In the genomic region with DNA sequence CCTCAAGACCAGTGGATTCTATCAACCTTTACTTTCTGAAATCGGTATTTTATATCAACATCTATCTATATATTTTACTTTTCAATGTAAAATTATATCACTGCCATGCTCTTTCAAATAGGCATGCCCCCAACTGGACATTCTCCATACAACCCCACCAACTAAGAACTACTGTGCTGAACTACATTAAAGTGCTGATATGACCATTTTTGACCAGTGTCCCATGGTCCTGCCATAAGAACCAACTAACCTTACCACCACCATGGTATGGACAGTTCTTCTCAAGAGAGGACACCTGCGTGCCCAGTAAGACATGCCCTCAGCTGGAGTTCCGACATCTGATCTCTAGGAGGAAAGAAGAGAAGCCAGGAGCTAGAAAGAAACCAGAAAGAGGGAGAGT, we compare ENCODE assay signal across 15 cellular contexts. TPM values are rescaled to one million over a fixed set of nuclear protein-coding genes. Genes with fewer than 3 reads are reported as not detected.
A peak's percentile ranks its signal among the peaks of the same experiment; 100 is the strongest.
DNase-seq lines count a peak whose midpoint lies in the region; ATAC-seq and TF ChIP-seq lines count a peak whose summit lies in the region.
"Had no signal": no experiment of that assay in that cellular context is flagged by ENCODE, and none has a peak within 500 bp of the region (broad histone marks: within the 10 kb centered on the region; RNA-seq: fewer than 3 reads in every experiment).

No MANE protein-coding gene starts in this region.

- 80 to 100% methylated on average over 1 to 3 of the region's 3 CpGs for WGBS in gastroesophageal sphincter (ENCODE audit: low coverage in 1 of 2), 2 donors

- ATAC-seq in gastroesophageal sphincter (no peak), HG02852 (IDR thresholded peaks at IDR 0.05; ENCODE audit: unreplicated experiment) (no peak)

- peaks cover 99% of the 10 kb centered on the region for H3K4me1 ChIP-seq in Karpas-422 (ENCODE audit: low read length)
- H3K4me1 ChIP-seq in gastroesophageal sphincter, result peaks cover 6 to 70% (median 11%) of the 10 kb centered on the region in 3 donors
- peaks cover 0 to 7% of the 10 kb centered on the region in 2 donors for H3K4me1 ChIP-seq in uterus

- TF ChIP-seq POLR2A in gastroesophageal sphincter (IDR thresholded peaks at IDR 0.05) (no peak), uterus (IDR thresholded peaks at IDR 0.05) (no peak)

- H4K20me1 ChIP-seq in Karpas-422 (ENCODE audit: insufficient read depth, low read depth, low read length), result no peaks in the 10 kb centered on the region

- TF ChIP-seq CTCF in gastroesophageal sphincter (IDR thresholded peaks at IDR 0.05) (no peak), uterus (IDR thresholded peaks at IDR 0.05) (no peak)

- TF ChIP-seq EP300 in gastroesophageal sphincter (IDR thresholded peaks at IDR 0.05), result no peak

- intact Hi-C loops in uterus (cut with DNase I; ENCODE audit: low total_unique reads), result no loop called here

- DNase-seq in Karpas-422 (peak; percentile 43), caudate nucleus (lab: John Stamatoyannopoulos, UW) (no peak), uterus (no peak), NCI-H345 (lab: John Stamatoyannopoulos, UW) (no peak), AML-193 (lab: John Stamatoyannopoulos, UW) (no peak)
- DNase-seq: BE2C; CD4-positive, alpha-beta memory T cell; DMS153; DMS79 treated with DMSO at 0.1 percent for 48 hours; EL; GOT3; H9 had no signal

- H3K27me3 ChIP-seq in Karpas-422 (ENCODE audit: low read length), result no peaks in the 10 kb centered on the region
- H3K27me3 ChIP-seq in gastroesophageal sphincter, result no peaks in the 10 kb centered on the region
- no peaks in the 10 kb centered on the region for H3K27me3 ChIP-seq in uterus
- H3K27me3 ChIP-seq: BE2C had no signal

- H3K4me3 ChIP-seq in Karpas-422 (ENCODE audit: low read length), result no peak overlapping the region
- no peak overlapping the region for H3K4me3 ChIP-seq in gastroesophageal sphincter
- no peak overlapping the region for H3K4me3 ChIP-seq in uterus

- H3K4me2 ChIP-seq in Karpas-422 (ENCODE audit: low read depth, low read length, poor library complexity, severe bottlenecking), result peak overlapping the region; percentile 76

- H3K36me3 ChIP-seq in Karpas-422 (ENCODE audit: insufficient read depth, low read length) (peaks cover 37% of the 10 kb centered on the region), gastroesophageal sphincter (peaks cover 0 to 5% of the 10 kb centered on the region in 2 donors), uterus (no peaks in the 10 kb centered on the region)
- H3K36me3 ChIP-seq: BE2C had no signal

- H3K9me3 ChIP-seq in Karpas-422 (ENCODE audit: low read length) (no peaks in the 10 kb centered on the region), gastroesophageal sphincter (no peaks in the 10 kb centered on the region), uterus (no peaks in the 10 kb centered on the region)
- H3K9me3 ChIP-seq: BE2C had no signal

- H3K9me2 ChIP-seq in Karpas-422 (replicated peaks; ENCODE audit: insufficient read depth, low read length), result no peaks in the 10 kb centered on the region

- no peak overlapping the region for H2AFZ ChIP-seq in Karpas-422 (ENCODE audit: low read length)

- peak overlapping the region; percentile 62 for H3K9ac ChIP-seq in Karpas-422 (ENCODE audit: low read length)

- H3K79me2 ChIP-seq in Karpas-422 (ENCODE audit: low read length), result peaks cover 93% of the 10 kb centered on the region

- peak overlapping the region; percentile 98 for H3K27ac ChIP-seq in Karpas-422 (ENCODE audit: low read length)
- peak overlapping the region; percentile 29 for H3K27ac ChIP-seq in caudate nucleus (ENCODE audit: low read depth, low read length)
- peak overlapping the region in 3 of 4 donors; percentile 60 to 75 (median 65) for H3K27ac ChIP-seq in gastroesophageal sphincter
- H3K27ac ChIP-seq in uterus, result peak overlapping the region; percentile 84 to 88
- H3K27ac ChIP-seq: C4-2B had no signal

RNA-seq across cellular contexts. Expression of a gene that starts 15.6 kb away (rescaled TPM):
- total RNA-seq in Karpas-422 (2014; rRNA removed; shearing (Covaris generic); ENCODE audit: low replicate concordance), result 59.3 and 70.7 TPM in 2 replicates
- 10 to 100 TPM; 23.9 to 39.7 (median 34.9) TPM for total RNA-seq in gastroesophageal sphincter
- total RNA-seq in uterus, result 100 to 1,000 TPM in 1 of 4 donors, 10 to 100 TPM in 3; 17.6 to 103 (median 57.7) TPM

Comparison
In these comparisons a context has a peak if more than half of its experiments do, and no peak if none do; other contexts are left out.
1. H3K27ac ChIP-seq: peak in every context shown above with its lines; median percentile 98 in Karpas-422; 86 in uterus; 65 in gastroesophageal sphincter; 29 in caudate nucleus.